In genomic region chr14:102523200-102524025, GRCh38 we compare ENCODE assay signal across 8 cellular contexts. TPM values are rescaled to one million over a fixed set of nuclear protein-coding genes. Genes with fewer than 3 reads are reported as not detected.
DNase-seq lines count a peak whose midpoint lies in the region; ATAC-seq and TF ChIP-seq lines count a peak whose summit lies in the region.

No MANE protein-coding gene starts in this region.

- POLR2A ChIA-PET in CD4-positive, alpha-beta T cell (lab: Charles Lee) = interaction anchor here (0.7 kb wide), 2 partner anchors 143 to 256 kb away, joined by 4 to 5 read pairs; no protein-coding TSS in a partner anchor

- peak overlapping the region; percentile 86 for H3K4me3 Mint-ChIP-seq in CD4-positive, alpha-beta T cell
- peak overlapping the region; percentile 52 for H3K4me3 Mint-ChIP-seq in activated naive CD8-positive, alpha-beta T cell treated with anti-CD3 and anti-CD28 coated beads for 36 hours
- H3K4me3 Mint-ChIP-seq in natural killer cell = peak overlapping the region; percentile 74

- no peak for TF ChIP-seq CTCF in CD4-positive, alpha-beta T cell (IDR thresholded peaks at IDR 0.05)
- TF ChIP-seq CTCF in natural killer cell (IDR thresholded peaks at IDR 0.05) = no peak

- peaks cover 32% of the 10 kb centered on the region for H3K4me1 Mint-ChIP-seq in CD4-positive, alpha-beta T cell (ENCODE audit: low read depth)
- peaks cover 25% of the 10 kb centered on the region for H3K4me1 Mint-ChIP-seq in activated naive CD8-positive, alpha-beta T cell treated with anti-CD3 and anti-CD28 coated beads for 36 hours
- peaks cover 16 to 31% of the 10 kb centered on the region in 2 donors for H3K4me1 Mint-ChIP-seq in natural killer cell

- no peaks in the 10 kb centered on the region for H3K27me3 Mint-ChIP-seq in CD4-positive, alpha-beta T cell
- peaks cover under 1% of the 10 kb centered on the region for H3K27me3 Mint-ChIP-seq in activated naive CD8-positive, alpha-beta T cell treated with anti-CD3 and anti-CD28 coated beads for 36 hours
- H3K27me3 Mint-ChIP-seq in natural killer cell (ENCODE audit: low read depth in 2 of 2) = no peaks in the 10 kb centered on the region

- H3K36me3 Mint-ChIP-seq in CD4-positive, alpha-beta T cell (ENCODE audit: low read depth) = no peaks in the 10 kb centered on the region
- H3K36me3 Mint-ChIP-seq in activated naive CD8-positive, alpha-beta T cell treated with anti-CD3 and anti-CD28 coated beads for 36 hours = no peaks in the 10 kb centered on the region
- H3K36me3 Mint-ChIP-seq in natural killer cell = no peaks in the 10 kb centered on the region

- CTCF ChIA-PET in CD4-positive, alpha-beta T cell (lab: Charles Lee) = interaction anchor here (1.3 to 2.7 kb wide), 2 partner anchors 67 to 85 kb away, joined by 4 to 14 read pairs; no protein-coding TSS in a partner anchor

- H3K27me3 ChIP-seq in CD4-positive, alpha-beta T cell (ENCODE audit: control insufficient read depth, insufficient read depth, low read length) = no peaks in the 10 kb centered on the region

- no peak for DNase-seq in CD4-positive, alpha-beta T cell
- peak; percentile 69 for DNase-seq in NCI-H146 (lab: John Stamatoyannopoulos, UW)
- no peak for DNase-seq in activated naive CD8-positive, alpha-beta T cell treated with anti-CD3 and anti-CD28 coated beads for 36 hours
- no peak for DNase-seq in natural killer cell
- no peak for DNase-seq in stimulated activated naive CD4-positive, alpha-beta T cell treated with Interleukin-2 at 50 U/mL for 16 hours (lab: John Stamatoyannopoulos, UW)
- DNase-seq in COLO829 (ENCODE audit: low spot score) = no peak

- no peak overlapping the region for H3K27ac ChIP-seq in CD4-positive, alpha-beta T cell (ENCODE audit: low read depth, low read length)

- intact Hi-C loops in CD4-positive, alpha-beta T cell (cut with DNase I, micrococcal nuclease) = loop anchor here in 1 of 2 experiments (2.0 to 10.0 kb wide), 3 partner anchors 69 to 771 kb away; partner anchors contain the start of gene RCOR1
- intact Hi-C loops in natural killer cell (cut with micrococcal nuclease) = loop anchor here (2.0 kb wide), 1 partner anchor 67 kb away; no protein-coding TSS in a partner anchor

- no peaks in the 10 kb centered on the region for H3K9me3 Mint-ChIP-seq in CD4-positive, alpha-beta T cell
- no peaks in the 10 kb centered on the region for H3K9me3 Mint-ChIP-seq in activated naive CD8-positive, alpha-beta T cell treated with anti-CD3 and anti-CD28 coated beads for 36 hours
- no peaks in the 10 kb centered on the region for H3K9me3 Mint-ChIP-seq in natural killer cell

- peak overlapping the region; percentile 68 for H3K27ac Mint-ChIP-seq in CD4-positive, alpha-beta T cell
- H3K27ac Mint-ChIP-seq in activated naive CD8-positive, alpha-beta T cell treated with anti-CD3 and anti-CD28 coated beads for 36 hours = no peak overlapping the region
- H3K27ac Mint-ChIP-seq in natural killer cell = peak overlapping the region in 1 of 2 donors; percentile 95

- H3K9me3 ChIP-seq in CD4-positive, alpha-beta T cell (ENCODE audit: control insufficient read depth, low read length) = no peaks in the 10 kb centered on the region

- ATAC-seq in CD4-positive, alpha-beta T cell (ENCODE audit: poor library complexity) = no peak
- ATAC-seq in natural killer cell (no peak), GM19397 (IDR thresholded peaks at IDR 0.05; ENCODE audit: unreplicated experiment) (no peak), HG03280 (IDR thresholded peaks at IDR 0.05; ENCODE audit: unreplicated experiment) (no peak)

RNA-seq across cellular contexts. Expression of gene ANKRD9, which starts 13.8 kb away (rescaled TPM):
- 1 to 10 TPM; 4.4 to 5.5 TPM for total RNA-seq in CD4-positive, alpha-beta T cell
- total RNA-seq in activated naive CD8-positive, alpha-beta T cell treated with anti-CD3 and anti-CD28 coated beads for 36 hours = 10 to 100 TPM; 10.7 to 10.9 TPM
- total RNA-seq in natural killer cell = 10 to 100 TPM in 1 of 3 donors, 1 to 10 TPM in 2; 4.0 to 11.0 (median 9.6) TPM
